Comparison of ENCODE assay signal across 1 cellular context in the genomic region with DNA sequence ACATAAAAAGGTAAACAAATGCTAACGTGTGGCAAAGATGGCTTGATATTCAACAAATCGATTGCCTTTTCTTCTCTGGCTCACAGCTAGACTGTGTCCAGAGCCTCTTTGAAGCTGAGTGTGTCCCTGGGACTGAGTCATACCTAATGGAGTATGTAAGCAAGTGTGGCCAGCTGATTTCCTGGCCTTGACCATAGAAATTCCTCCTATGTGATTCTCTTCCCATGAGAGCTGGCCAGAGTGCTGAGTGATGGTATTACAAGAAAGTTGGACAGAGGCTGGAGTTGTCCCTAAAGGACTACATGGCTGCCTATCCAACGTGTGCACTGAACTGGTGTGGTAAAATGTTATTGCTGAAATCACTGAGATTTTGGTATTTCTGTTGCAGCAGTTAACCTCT.
TF ChIP-seq lines count a peak whose summit lies in the region.

No MANE protein-coding gene starts in this region.

TF ChIP-seq in HCT116, 20 proteins besides CTCF, POLR2A, EP300 and RAD21 (continued from another document):
- TF ChIP-seq, protein P1, sequence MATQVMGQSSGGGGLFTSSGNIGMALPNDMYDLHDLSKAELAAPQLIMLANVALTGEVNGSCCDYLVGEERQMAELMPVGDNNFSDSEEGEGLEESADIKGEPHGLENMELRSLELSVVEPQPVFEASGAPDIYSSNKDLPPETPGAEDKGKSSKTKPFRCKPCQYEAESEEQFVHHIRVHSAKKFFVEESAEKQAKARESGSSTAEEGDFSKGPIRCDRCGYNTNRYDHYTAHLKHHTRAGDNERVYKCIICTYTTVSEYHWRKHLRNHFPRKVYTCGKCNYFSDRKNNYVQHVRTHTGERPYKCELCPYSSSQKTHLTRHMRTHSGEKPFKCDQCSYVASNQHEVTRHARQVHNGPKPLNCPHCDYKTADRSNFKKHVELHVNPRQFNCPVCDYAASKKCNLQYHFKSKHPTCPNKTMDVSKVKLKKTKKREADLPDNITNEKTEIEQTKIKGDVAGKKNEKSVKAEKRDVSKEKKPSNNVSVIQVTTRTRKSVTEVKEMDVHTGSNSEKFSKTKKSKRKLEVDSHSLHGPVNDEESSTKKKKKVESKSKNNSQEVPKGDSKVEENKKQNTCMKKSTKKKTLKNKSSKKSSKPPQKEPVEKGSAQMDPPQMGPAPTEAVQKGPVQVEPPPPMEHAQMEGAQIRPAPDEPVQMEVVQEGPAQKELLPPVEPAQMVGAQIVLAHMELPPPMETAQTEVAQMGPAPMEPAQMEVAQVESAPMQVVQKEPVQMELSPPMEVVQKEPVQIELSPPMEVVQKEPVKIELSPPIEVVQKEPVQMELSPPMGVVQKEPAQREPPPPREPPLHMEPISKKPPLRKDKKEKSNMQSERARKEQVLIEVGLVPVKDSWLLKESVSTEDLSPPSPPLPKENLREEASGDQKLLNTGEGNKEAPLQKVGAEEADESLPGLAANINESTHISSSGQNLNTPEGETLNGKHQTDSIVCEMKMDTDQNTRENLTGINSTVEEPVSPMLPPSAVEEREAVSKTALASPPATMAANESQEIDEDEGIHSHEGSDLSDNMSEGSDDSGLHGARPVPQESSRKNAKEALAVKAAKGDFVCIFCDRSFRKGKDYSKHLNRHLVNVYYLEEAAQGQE (IDR thresholded peaks at IDR 0.05; ENCODE audit: low read depth) = peak; percentile 40
- TF ChIP-seq JUND (IDR thresholded peaks at IDR 0.05) (no peak), FOSL1 (IDR thresholded peaks at IDR 0.05; ENCODE audit: low read depth) (no peak)
